ENCODE assay signal across 1 cellular context in the genomic region with DNA sequence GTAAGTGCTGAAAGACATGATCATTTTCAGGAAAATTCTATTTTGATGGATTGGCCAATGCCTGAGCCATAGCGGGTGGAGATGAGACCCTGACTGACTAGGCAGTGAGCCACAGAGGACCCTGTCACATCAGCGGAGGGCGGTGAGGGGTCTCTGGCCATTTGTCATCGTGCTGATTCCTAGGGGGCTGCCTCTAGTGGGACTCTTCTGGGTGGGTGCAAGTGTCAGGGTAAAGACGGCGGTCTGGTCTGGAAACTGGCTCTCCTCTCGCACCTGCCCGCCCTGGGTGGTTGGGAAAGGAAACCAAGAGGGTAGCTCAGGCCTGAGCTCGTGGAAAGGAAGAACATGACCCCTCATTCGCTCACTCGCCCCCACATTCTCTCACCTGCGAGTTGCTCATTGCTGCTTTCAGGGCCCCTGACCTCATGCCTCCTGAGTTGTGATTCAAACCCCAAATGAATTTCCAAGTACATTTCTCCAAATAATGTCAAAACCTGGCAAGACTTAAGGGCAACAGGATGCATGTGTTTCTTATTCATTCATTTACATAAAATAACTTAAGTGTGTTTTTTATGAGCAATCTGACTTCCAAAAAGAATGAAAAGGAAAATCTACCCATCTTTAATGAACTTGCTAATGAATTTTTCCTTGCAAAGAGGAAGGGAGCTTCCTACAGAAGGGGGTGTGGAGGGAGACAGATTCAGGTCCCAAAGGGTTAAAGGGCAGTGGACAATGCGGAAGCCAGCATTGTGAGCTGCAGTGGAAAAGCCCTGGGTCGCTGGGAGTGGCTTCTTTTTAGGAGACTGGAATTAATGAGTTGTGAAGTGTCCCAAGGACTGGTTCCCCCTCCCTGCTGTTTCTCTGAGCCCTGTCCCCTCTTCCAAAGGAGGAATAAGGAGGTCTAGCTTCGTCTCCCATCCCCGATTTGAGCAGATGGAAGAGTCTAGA.
TF ChIP-seq lines count a peak whose summit lies in the region.

No MANE protein-coding gene starts in this region.

TF ChIP-seq in K562, 482 proteins besides CTCF, POLR2A, EP300 and RAD21:
- TF ChIP-seq, protein P1, sequence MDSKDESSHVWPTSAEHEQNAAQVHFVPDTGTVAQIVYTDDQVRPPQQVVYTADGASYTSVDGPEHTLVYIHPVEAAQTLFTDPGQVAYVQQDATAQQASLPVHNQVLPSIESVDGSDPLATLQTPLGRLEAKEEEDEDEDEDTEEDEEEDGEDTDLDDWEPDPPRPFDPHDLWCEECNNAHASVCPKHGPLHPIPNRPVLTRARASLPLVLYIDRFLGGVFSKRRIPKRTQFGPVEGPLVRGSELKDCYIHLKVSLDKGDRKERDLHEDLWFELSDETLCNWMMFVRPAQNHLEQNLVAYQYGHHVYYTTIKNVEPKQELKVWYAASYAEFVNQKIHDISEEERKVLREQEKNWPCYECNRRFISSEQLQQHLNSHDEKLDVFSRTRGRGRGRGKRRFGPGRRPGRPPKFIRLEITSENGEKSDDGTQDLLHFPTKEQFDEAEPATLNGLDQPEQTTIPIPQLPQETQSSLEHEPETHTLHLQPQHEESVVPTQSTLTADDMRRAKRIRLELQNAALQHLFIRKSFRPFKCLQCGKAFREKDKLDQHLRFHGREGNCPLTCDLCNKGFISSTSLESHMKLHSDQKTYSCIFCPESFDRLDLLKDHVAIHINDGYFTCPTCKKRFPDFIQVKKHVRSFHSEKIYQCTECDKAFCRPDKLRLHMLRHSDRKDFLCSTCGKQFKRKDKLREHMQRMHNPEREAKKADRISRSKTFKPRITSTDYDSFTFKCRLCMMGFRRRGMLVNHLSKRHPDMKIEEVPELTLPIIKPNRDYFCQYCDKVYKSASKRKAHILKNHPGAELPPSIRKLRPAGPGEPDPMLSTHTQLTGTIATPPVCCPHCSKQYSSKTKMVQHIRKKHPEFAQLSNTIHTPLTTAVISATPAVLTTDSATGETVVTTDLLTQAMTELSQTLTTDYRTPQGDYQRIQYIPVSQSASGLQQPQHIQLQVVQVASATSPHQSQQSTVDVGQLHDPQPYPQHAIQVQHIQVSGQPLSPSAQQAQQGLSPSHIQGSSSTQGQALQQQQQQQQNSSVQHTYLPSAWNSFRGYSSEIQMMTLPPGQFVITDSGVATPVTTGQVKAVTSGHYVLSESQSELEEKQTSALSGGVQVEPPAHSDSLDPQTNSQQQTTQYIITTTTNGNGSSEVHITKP (IDR thresholded peaks at IDR 0.05; ENCODE audit: partially characterized antibody): peak; percentile 60
- no peak for TF ChIP-seq ZFP1 (CRISPR knock-in tag; IDR thresholded peaks at IDR 0.05)
